Comparison of ENCODE assay signal across 1 cellular context in the genomic region with DNA sequence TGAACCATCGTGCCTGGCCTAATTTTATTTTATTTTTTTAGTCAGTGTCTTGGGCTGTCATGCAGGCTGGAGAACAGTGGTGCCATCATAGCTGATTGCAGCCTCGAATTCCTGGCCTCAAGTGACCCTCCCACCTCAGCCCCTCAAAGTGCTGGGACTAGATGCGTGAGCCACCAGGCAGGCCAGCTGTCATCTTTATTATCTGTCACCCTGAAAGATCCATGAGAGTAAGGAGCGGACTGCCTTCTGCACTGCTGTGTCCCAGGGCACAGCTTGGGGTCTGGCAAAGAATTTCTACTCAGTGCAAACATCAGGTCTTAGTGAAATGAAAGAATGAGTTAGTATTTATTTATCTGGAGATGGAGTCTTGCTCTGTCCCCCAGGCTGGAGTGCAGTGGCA.
TF ChIP-seq lines count a peak whose summit lies in the region.

No MANE protein-coding gene starts in this region.

TF ChIP-seq in IMR-90, 13 proteins besides CTCF, POLR2A, EP300 and RAD21:
- TF ChIP-seq FOS (IDR thresholded peaks at IDR 0.05; ENCODE audit: low read depth, low read length) (no peak), SMC3 (IDR thresholded peaks at IDR 0.05; ENCODE audit: low read depth, low read length) (no peak), RCOR1 (IDR thresholded peaks at IDR 0.05; ENCODE audit: insufficient replicate concordance, low read length) (no peak), RFX5 (IDR thresholded peaks at IDR 0.05; ENCODE audit: low read depth, low read length) (no peak)
